ENCODE assay signal across 11 cellular contexts in the genomic region with DNA sequence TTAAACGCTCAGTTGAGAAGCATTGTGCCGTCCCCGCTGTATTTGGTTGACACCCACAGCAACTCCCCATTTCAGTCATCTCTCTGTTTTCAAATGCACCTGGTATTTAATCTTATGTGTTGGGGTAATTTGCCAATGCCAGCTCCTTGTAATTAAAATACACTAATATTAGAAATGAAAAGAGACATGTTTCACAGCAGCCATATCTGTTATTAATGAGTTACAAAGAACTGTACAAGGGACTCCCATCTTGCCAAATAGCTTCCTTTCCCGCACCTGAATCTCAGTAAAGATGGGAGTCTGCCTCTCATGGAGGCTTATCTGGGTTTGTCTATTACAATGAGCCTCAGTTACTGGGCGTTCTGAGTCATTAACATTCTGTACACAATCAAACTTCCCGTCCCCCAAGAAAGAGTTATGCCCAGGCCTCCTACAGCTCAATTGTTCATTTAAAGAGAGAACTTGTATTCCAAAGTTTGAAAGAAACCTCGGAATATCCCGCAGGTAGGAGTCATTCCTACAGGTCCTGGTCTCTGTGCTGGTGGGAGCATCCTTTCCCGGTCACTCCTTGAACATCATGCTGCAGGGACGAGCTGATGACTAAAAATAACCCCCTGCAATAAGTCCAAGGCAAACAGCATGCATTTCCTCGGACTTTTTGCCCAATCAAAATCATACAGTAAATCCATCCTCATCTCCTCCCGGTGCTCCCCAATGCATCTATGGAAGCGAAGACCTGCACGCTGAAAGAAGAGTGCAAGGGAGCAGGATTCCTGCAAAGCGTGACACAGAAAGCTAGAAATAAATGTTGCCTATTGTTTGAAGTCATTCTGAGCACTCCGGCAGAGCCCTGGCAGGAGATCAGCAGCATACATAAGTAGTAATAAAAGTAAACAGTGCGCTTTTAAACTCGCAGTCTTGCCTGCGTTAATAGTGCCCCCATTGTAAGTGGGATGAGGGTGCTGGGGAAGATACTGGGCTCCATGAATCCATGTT. TPM values are rescaled to one million over a fixed set of nuclear protein-coding genes. Genes with fewer than 3 reads are reported as not detected.
DNase-seq lines count a peak whose midpoint lies in the region; ATAC-seq, FAIRE-seq and TF ChIP-seq lines count a peak whose summit lies in the region.
"Had no signal": no experiment of that assay in that cellular context is flagged by ENCODE, and none has a peak within 500 bp of the region (broad histone marks: within the 10 kb centered on the region; RNA-seq: fewer than 3 reads in every experiment).

No MANE protein-coding gene starts in this region.

- TF ChIP-seq CTCF in endothelial cell of umbilical vein (IDR thresholded peaks at IDR 0.05; ENCODE audit: extremely low read depth in 1 of 2, insufficient read depth in 1 of 2, low read depth in 1 of 2, low read length in 2 of 2) (no peak), neural crest cell (conservative IDR thresholded peaks at IDR 0.05) (no peak), thyroid gland (IDR thresholded peaks at IDR 0.05) (no peak)

- H2AFZ ChIP-seq in endothelial cell of umbilical vein (ENCODE audit: low read depth, low read length), result peak overlapping the region; percentile 48

- WGBS in thyroid gland, 2 donors, result 50 to 52% methylated on average over 18 to 19 of the region's 19 CpGs

- DNase-seq in Ammon's horn (ENCODE audit: low spot score), result peak; percentile 54
- DNase-seq in NCI-H1105 treated with DMSO at 0.1 percent for 48 hours (lab: John Stamatoyannopoulos, UW), result peak; percentile 50
- peak; percentile 40 for DNase-seq in endothelial cell of umbilical vein (ENCODE audit: low read depth, low spot score)
- no peak for DNase-seq in neural crest cell (ENCODE audit: low read depth, low spot score)
- DNase-seq in sciatic nerve (ENCODE audit: low spot score), result no peak
- no peak for DNase-seq in thyroid gland
- DNase-seq in SW 1271 (lab: John Stamatoyannopoulos, UW), result no peak
- no peak for DNase-seq in amniotic stem cell (lab: John Stamatoyannopoulos, UW)
- DNase-seq: activated naive CD4-positive, alpha-beta T cell treated with anti-CD3 and anti-CD28 coated beads for 36 hours; islet precursor cell; NCI-H1694 treated with DMSO at 0.1 percent for 48 hours had no signal

- H3K9me3 Mint-ChIP-seq in neural crest cell, result no peaks in the 10 kb centered on the region
- H3K9me3 Mint-ChIP-seq: activated naive CD4-positive, alpha-beta T cell treated with anti-CD3 and anti-CD28 coated beads for 36 hours had no signal

- no peaks in the 10 kb centered on the region for H3K27me3 Mint-ChIP-seq in neural crest cell (ENCODE audit: low read depth)

- H3K36me3 Mint-ChIP-seq in neural crest cell (ENCODE audit: low read depth), result peaks cover 3% of the 10 kb centered on the region

- H3K79me2 ChIP-seq in endothelial cell of umbilical vein (ENCODE audit: control insufficient read depth, insufficient read depth, low read length), result no peaks in the 10 kb centered on the region

- CTCF ChIA-PET in endothelial cell of umbilical vein (lab: Charles Lee), result interaction anchor here (1.1 to 2.1 kb wide), 7 partner anchors 11 to 54 kb away, joined by 3 to 14 read pairs (median 4); no protein-coding TSS in a partner anchor

- peak overlapping the region; percentile 80 for H3K27ac Mint-ChIP-seq in neural crest cell (ENCODE audit: unreplicated experiment)
- H3K27ac Mint-ChIP-seq: activated naive CD4-positive, alpha-beta T cell treated with anti-CD3 and anti-CD28 coated beads for 36 hours had no signal

- dilution Hi-C loops in endothelial cell of umbilical vein (cut with MboI; ENCODE audit: extremely low pct_ligation_motif_present, low sequenced_read_pairs), result no loop called here

- intact Hi-C loops in endothelial cell of umbilical vein (cut with micrococcal nuclease) (loop anchor here (10.0 kb wide), 1 partner anchor 903 kb away; the partner anchor contains the start of gene KDM6A), sciatic nerve (cut with DNase I) (no loop called here), thyroid gland (cut with DNase I) (no loop called here)

- H3K27ac ChIP-seq in endothelial cell of umbilical vein (ENCODE audit: insufficient read depth, low read depth, low read length) (no peak overlapping the region), thyroid gland (no peak overlapping the region)

- no peaks in the 10 kb centered on the region for H4K20me1 ChIP-seq in endothelial cell of umbilical vein (replicated peaks; ENCODE audit: control insufficient read depth, extremely low read depth, insufficient read depth, low read length)

- FAIRE-seq in endothelial cell of umbilical vein (lab: Jason Lieb, UNC), result peak; percentile 56

- peak overlapping the region; percentile 81 for H3K4me3 Mint-ChIP-seq in neural crest cell

- peak overlapping the region; percentile 93 for H3K4me2 ChIP-seq in endothelial cell of umbilical vein (ENCODE audit: insufficient read depth, low read length)

- H3K9me3 ChIP-seq in endothelial cell of umbilical vein (replicated peaks; ENCODE audit: control insufficient read depth, insufficient read depth, low read length), result no peaks in the 10 kb centered on the region
- no peaks in the 10 kb centered on the region for H3K9me3 ChIP-seq in thyroid gland

- POLR2A ChIA-PET in endothelial cell of umbilical vein (lab: Charles Lee), result no interaction called here

- ATAC-seq in sciatic nerve, result no peak

- TF ChIP-seq POLR2A in endothelial cell of umbilical vein (IDR thresholded peaks at IDR 0.05; ENCODE audit: low read depth, low read length) (no peak), thyroid gland (IDR thresholded peaks at IDR 0.05) (no peak)

- no peaks in the 10 kb centered on the region for H3K9me1 ChIP-seq in endothelial cell of umbilical vein (replicated peaks; ENCODE audit: control insufficient read depth, extremely low read depth, insufficient read depth, low read length)

- H3K4me3 ChIP-seq in endothelial cell of umbilical vein (replicated peaks in 1 of 3; ENCODE audit: insufficient read depth in 1 of 3, low read depth in 1 of 3, low read length in 3 of 3) (peak overlapping the region in 2 of 3 experiments; percentile 26 to 60), thyroid gland (replicated peaks in 1 of 3) (no peak overlapping the region)

- H3K4me1 Mint-ChIP-seq in neural crest cell, result peaks cover 44% of the 10 kb centered on the region

- no peaks in the 10 kb centered on the region for H3K36me3 ChIP-seq in endothelial cell of umbilical vein (ENCODE audit: control insufficient read depth in 2 of 2, extremely low read depth in 1 of 2, insufficient read depth in 2 of 2, low read length in 2 of 2)
- no peaks in the 10 kb centered on the region for H3K36me3 ChIP-seq in thyroid gland

- peak overlapping the region; percentile 31 for H3K9ac ChIP-seq in endothelial cell of umbilical vein (replicated peaks; ENCODE audit: extremely low read depth, insufficient read depth, low read length)

- H3K27me3 ChIP-seq in endothelial cell of umbilical vein (ENCODE audit: control insufficient read depth in 2 of 2, insufficient read depth in 2 of 2, low read length in 2 of 2) (no peaks in the 10 kb centered on the region), thyroid gland (no peaks in the 10 kb centered on the region)

- no TSS peak for BruUV-seq in endothelial cell of umbilical vein (replicated peaks; lab: Mats Ljungman, UMichigan)

- peaks cover 12% of the 10 kb centered on the region for H3K4me1 ChIP-seq in endothelial cell of umbilical vein (ENCODE audit: control insufficient read depth, extremely low read depth, insufficient read depth, low read length)
- H3K4me1 ChIP-seq in thyroid gland, result no peaks in the 10 kb centered on the region

TF ChIP-seq in endothelial cell of umbilical vein, 7 proteins besides CTCF, POLR2A, EP300 and RAD21:
- TF ChIP-seq MYC (IDR thresholded peaks at IDR 0.05; ENCODE audit: low read depth, low read length) (no peak), MAX (IDR thresholded peaks at IDR 0.05; ENCODE audit: insufficient read depth, insufficient read length) (no peak), POLR2AphosphoS5 (IDR thresholded peaks at IDR 0.05; ENCODE audit: insufficient read depth, low read depth, low read length) (no peak), FOS (IDR thresholded peaks at IDR 0.05; ENCODE audit: borderline replicate concordance, insufficient read depth, low read length) (no peak), JUN (IDR thresholded peaks at IDR 0.05; ENCODE audit: borderline replicate concordance, insufficient read depth, insufficient read length, low read depth) (no peak), EZH2 (IDR thresholded peaks at IDR 0.05; ENCODE audit: borderline replicate concordance, low read depth, low read length, severe bottlenecking) (no peak), GATA2 (IDR thresholded peaks at IDR 0.05; ENCODE audit: insufficient read depth, insufficient read length, low read depth, low read length) (no peak)

RNA-seq across cellular contexts. Expression of gene NDP, which starts 0.9 kb away (rescaled TPM):
- 0.60 TPM in 1 of 2 replicates, not detected in the other for total RNA-seq in endothelial cell of umbilical vein
- 0.14 and 0.58 TPM in 2 replicates for polyA plus RNA-seq in endothelial cell of umbilical vein
- polyA plus RNA-seq in endothelial cell of umbilical vein (2011; cell fraction: cytosol; rRNA removed), result 0.21 and 0.49 TPM in 2 replicates
- 0.10 and 0.20 TPM in 2 replicates for polyA plus RNA-seq in endothelial cell of umbilical vein (2011; cell fraction: nucleus; rRNA removed)
- polyA plus RNA-seq in endothelial cell of umbilical vein (2012), result 0.62 TPM in 1 of 2 replicates, not detected in the other
- polyA minus RNA-seq in endothelial cell of umbilical vein, result not detected in 2 replicates
- not detected for polyA minus RNA-seq in endothelial cell of umbilical vein (2011; cell fraction: cytosol; rRNA and poly(A)+ RNA removed)
- polyA minus RNA-seq in endothelial cell of umbilical vein (2011; cell fraction: nucleus; rRNA and poly(A)+ RNA removed), result not detected in 2 replicates
- total RNA-seq in neural crest cell, result 4.2 and 4.3 TPM in 2 replicates
- 4.1 TPM for total RNA-seq in sciatic nerve
- under 1 TPM in 2 of 4 donors, not detected in 2; 0.22 to 0.81 TPM for total RNA-seq in thyroid gland
- total RNA-seq: activated naive CD4-positive, alpha-beta T cell treated with anti-CD3 and anti-CD28 coated beads for 36 hours had no signal

Comparison
In these comparisons a context has a peak if more than half of its experiments do, and no peak if none do; other contexts are left out.
1. DNase-seq: peak in Ammon's horn (single experiment), NCI-H1105 treated with DMSO at 0.1 percent for 48 hours (single experiment) and endothelial cell of umbilical vein (single experiment); none in neural crest cell (single experiment), sciatic nerve (single experiment), thyroid gland (0 of 2), SW 1271 (0 of 2) and amniotic stem cell (single experiment).
2. H3K4me3 ChIP-seq: peak in endothelial cell of umbilical vein (2 of 3); none in thyroid gland (0 of 3).